ENCODE assay signal across 17 cellular contexts in genomic region chr1:230350208-230350921, GRCh38.
DNase-seq lines count a peak whose midpoint lies in the region; ATAC-seq, FAIRE-seq and TF ChIP-seq lines count a peak whose summit lies in the region.
"Had no signal": no experiment of that assay in that cellular context is flagged by ENCODE, and none has a peak within 500 bp of the region (broad histone marks: within the 10 kb centered on the region; RNA-seq: fewer than 3 reads in every experiment).

No MANE protein-coding gene starts in this region.

- no TSS peak for BruUV-seq in K562 (replicated peaks; lab: Mats Ljungman, UMichigan)

- H3K79me2 ChIP-seq in K562 (ENCODE audit: control insufficient read depth, insufficient read depth, low read length), result no peaks in the 10 kb centered on the region
- H3K79me2 ChIP-seq in neural progenitor cell (ENCODE audit: low read depth), result no peaks in the 10 kb centered on the region
- no peaks in the 10 kb centered on the region for H3K79me2 ChIP-seq in MM.1S (ENCODE audit: low read length)

- peaks cover 47 to 76% of the 10 kb centered on the region in 2 experiments for H3K27me3 ChIP-seq in K562 (ENCODE audit: control insufficient read depth in 2 of 2, insufficient read depth in 2 of 2, low read length in 2 of 2)
- no peaks in the 10 kb centered on the region for H3K27me3 ChIP-seq in neural progenitor cell
- H3K27me3 ChIP-seq in MM.1S (replicated peaks; ENCODE audit: insufficient read depth, low read length), result no peaks in the 10 kb centered on the region
- H3K27me3 ChIP-seq: Peyer's patch had no signal

- H3K36me3 ChIP-seq in K562 (ENCODE audit: control insufficient read depth, insufficient read depth, low read length), result no peaks in the 10 kb centered on the region
- H3K36me3 ChIP-seq in neural progenitor cell, result no peaks in the 10 kb centered on the region
- no peaks in the 10 kb centered on the region for H3K36me3 ChIP-seq in MM.1S (replicated peaks; ENCODE audit: insufficient read depth, low read length)
- H3K36me3 ChIP-seq: Peyer's patch had no signal

- H3K9me1 ChIP-seq in K562 (ENCODE audit: control insufficient read depth, insufficient read depth, low read length), result no peaks in the 10 kb centered on the region

- CTCF ChIA-PET in K562 (lab: Yijun Ruan, JAX; ENCODE audit: low intra/inter-chr PET ratio), result no interaction called here

- no peaks in the 10 kb centered on the region for H3K9me3 ChIP-seq in K562 (replicated peaks; ENCODE audit: control insufficient read depth, insufficient read depth, low read depth, low read length)
- H3K9me3 ChIP-seq in neural progenitor cell (ENCODE audit: low read depth), result no peaks in the 10 kb centered on the region
- H3K9me3 ChIP-seq in MM.1S (replicated peaks; ENCODE audit: insufficient read depth, low read length), result no peaks in the 10 kb centered on the region
- H3K9me3 ChIP-seq: Peyer's patch had no signal

- WGBS in K562 (ENCODE audit: insufficient coverage, low coverage, missing lambda C conversion rate), result under 1% methylated on average over 13 of the region's 13 CpGs

- H4K20me1 ChIP-seq in K562 (replicated peaks; ENCODE audit: control insufficient read depth, insufficient read depth, low read length) (peaks cover 4% of the 10 kb centered on the region; the same call in 1 of the 2 replicates), neural progenitor cell (ENCODE audit: low read depth) (no peaks in the 10 kb centered on the region), MM.1S (ENCODE audit: insufficient read depth, low read length) (no peaks in the 10 kb centered on the region)

- no peak for TF ChIP-seq EP300 in K562 (IDR thresholded peaks at IDR 0.05; ENCODE audit: low read length)

- H3K4me2 ChIP-seq in K562 (ENCODE audit: insufficient read depth, low read length) (no peak overlapping the region), neural progenitor cell (no peak overlapping the region), MM.1S (ENCODE audit: low read depth, low read length) (no peak overlapping the region)

- peaks cover 20% of the 10 kb centered on the region for H3K36me3 Mint-ChIP-seq in neural progenitor cell
- H3K36me3 Mint-ChIP-seq: mesothelial cell of epicardium; stimulated activated naive B cell treated with anti-CD40 and anti-IgM and Interleukin-4, amounts not matched to agents 10 μg/mL and 1 μg/mL and 100 μg/mL, for 72 hours had no signal

- H2AFZ ChIP-seq in K562 (ENCODE audit: low read depth, low read length), result no peak overlapping the region
- no peak overlapping the region for H2AFZ ChIP-seq in neural progenitor cell (replicated peaks)
- H2AFZ ChIP-seq in MM.1S (ENCODE audit: low read length), result no peak overlapping the region

- TF ChIP-seq POLR2A in K562 (conservative IDR thresholded peaks at IDR 0.05), result no peak

- H3K27me3 Mint-ChIP-seq in neural progenitor cell (ENCODE audit: insufficient read depth, low read depth), result peaks cover 2% of the 10 kb centered on the region

- intact Hi-C loops in K562 (cut with micrococcal nuclease), result no loop called here

- FAIRE-seq in K562 (lab: Jason Lieb, UNC), result no peak
- FAIRE-seq: colon had no signal

- DNase-seq in AG20443 (ENCODE audit: low spot score), result peak; percentile 60
- peak; percentile 2 for DNase-seq in HS-27A (ENCODE audit: low read depth)
- no peak for DNase-seq in K562 (ENCODE audit: extremely low read depth in 1 of 4, low spot score in 3 of 4)
- DNase-seq in neural progenitor cell (ENCODE audit: low spot score), result no peak
- no peak for DNase-seq in NCI-H2107 treated with DMSO at 0.1 percent for 48 hours (lab: John Stamatoyannopoulos, UW; ENCODE audit: unreplicated experiment)
- no peak for DNase-seq in hippocampal formation (lab: John Stamatoyannopoulos, UW)
- DNase-seq in MM.1S, result no peak
- DNase-seq: activated CD4-positive, CD25-positive, alpha-beta regulatory T cell; islet precursor cell; NCI-H2081; NCI-H69; Peyer's patch; stimulated activated naive B cell treated with anti-CD40 and anti-IgM and Interleukin-4, amounts not matched to agents 10 μg/mL and 1 μg/mL and 100 μg/mL, for 72 hours; T-helper 17 cell had no signal

- H3K4me1 Mint-ChIP-seq in neural progenitor cell, result peaks cover 20% of the 10 kb centered on the region

- H3K27ac Mint-ChIP-seq in neural progenitor cell, result no peak overlapping the region
- H3K27ac Mint-ChIP-seq: mesothelial cell of epicardium; stimulated activated naive B cell treated with anti-CD40 and anti-IgM and Interleukin-4, amounts not matched to agents 10 μg/mL and 1 μg/mL and 100 μg/mL, for 72 hours; T-helper 17 cell had no signal

- no peaks in the 10 kb centered on the region for H3K4me1 ChIP-seq in K562 (replicated peaks in 1 of 2; ENCODE audit: control insufficient read depth in 2 of 2, insufficient read depth in 2 of 2, low read length in 2 of 2)
- H3K4me1 ChIP-seq in neural progenitor cell, result peaks cover 12% of the 10 kb centered on the region
- H3K4me1 ChIP-seq in MM.1S (ENCODE audit: low read length), result no peaks in the 10 kb centered on the region
- H3K4me1 ChIP-seq: Peyer's patch had no signal

- TF ChIP-seq CTCF in K562 (IDR thresholded peaks at IDR 0.05 in 2 of 3, conservative IDR thresholded peaks at IDR 0.05 in 1 of 3; ENCODE audit: insufficient read depth in 2 of 3, low read depth in 1 of 3, low read length in 3 of 3) (no peak), neural progenitor cell (IDR thresholded peaks at IDR 0.05) (no peak), MM.1S (IDR thresholded peaks at IDR 0.05; ENCODE audit: low read length) (no peak)

- in situ Hi-C loops in K562 (cut with MboI), result no loop called here

- no peaks in the 10 kb centered on the region for H3K9me3 Mint-ChIP-seq in neural progenitor cell
- H3K9me3 Mint-ChIP-seq: mesothelial cell of epicardium; stimulated activated naive B cell treated with anti-CD40 and anti-IgM and Interleukin-4, amounts not matched to agents 10 μg/mL and 1 μg/mL and 100 μg/mL, for 72 hours had no signal

- peak overlapping the region; percentile 48 for H3K4me3 Mint-ChIP-seq in neural progenitor cell
- H3K4me3 Mint-ChIP-seq: mesothelial cell of epicardium; stimulated activated naive B cell treated with anti-CD40 and anti-IgM and Interleukin-4, amounts not matched to agents 10 μg/mL and 1 μg/mL and 100 μg/mL, for 72 hours; T-helper 17 cell had no signal

- no peaks in the 10 kb centered on the region for H3F3A ChIP-seq in neural progenitor cell (ENCODE audit: low read depth)
- no peaks in the 10 kb centered on the region for H3F3A ChIP-seq in MM.1S (ENCODE audit: insufficient read depth, low read length)

- H3K9me2 ChIP-seq in MM.1S (replicated peaks; ENCODE audit: insufficient read depth, low read length), result no peaks in the 10 kb centered on the region

- ATAC-seq in K562 (no peak; the same call in 2 of the 3 replicates), GM21723 (IDR thresholded peaks at IDR 0.05; ENCODE audit: unreplicated experiment) (no peak)
- ATAC-seq: stimulated activated naive B cell treated with anti-CD40 and anti-IgM and Interleukin-4, amounts not matched to agents 10 μg/mL and 1 μg/mL and 100 μg/mL, for 72 hours; T-helper 17 cell had no signal

- POLR2A ChIA-PET in K562 (lab: Yijun Ruan, JAX), result interaction anchor here (0.6 kb wide), 2 partner anchors 213 to 956 kb away, joined by 3 read pairs; no protein-coding TSS in a partner anchor

- no peak overlapping the region for H3K9ac ChIP-seq in K562 (ENCODE audit: insufficient read depth in 1 of 2, low read depth in 2 of 2, low read length in 2 of 2)
- no peak overlapping the region for H3K9ac ChIP-seq in neural progenitor cell
- no peak overlapping the region for H3K9ac ChIP-seq in MM.1S (ENCODE audit: low read length)

- H3K4me3 ChIP-seq in K562 (no peak overlapping the region), neural progenitor cell (no peak overlapping the region), MM.1S (ENCODE audit: low read length) (no peak overlapping the region)
- H3K4me3 ChIP-seq: Peyer's patch had no signal

- no peak for TF ChIP-seq RAD21 in K562 (CRISPR knock-in tag; conservative IDR thresholded peaks at IDR 0.05 in 1 of 2, IDR thresholded peaks at IDR 0.05 in 1 of 2)

- no peak overlapping the region for H3K27ac ChIP-seq in K562 (ENCODE audit: extremely low read depth, low read depth, low read length)
- H3K27ac ChIP-seq in neural progenitor cell, result no peak overlapping the region
- no peak overlapping the region for H3K27ac ChIP-seq in MM.1S (ENCODE audit: low read length)
- H3K27ac ChIP-seq: Peyer's patch had no signal

TF ChIP-seq in K562, 482 proteins besides CTCF, POLR2A, EP300 and RAD21 (continues in another document):
- TF ChIP-seq CGGBP1 (CRISPR knock-in tag; IDR thresholded peaks at IDR 0.05), result no peak
- TF ChIP-seq SFPQ (IDR thresholded peaks at IDR 0.05; ENCODE audit: low read depth, low read length), result no peak
- no peak for TF ChIP-seq RFX7 (CRISPR knock-in tag; IDR thresholded peaks at IDR 0.05)

Comparison
In these comparisons a context has a peak if more than half of its experiments do, and no peak if none do; other contexts are left out.
1. DNase-seq: peak in AG20443 (single experiment) and HS-27A (single experiment); none in K562 (0 of 4), neural progenitor cell (single experiment), NCI-H2107 treated with DMSO at 0.1 percent for 48 hours (single experiment), hippocampal formation (0 of 2) and MM.1S (single experiment).